ENCODE assay signal across 1 cellular context in the genomic region with DNA sequence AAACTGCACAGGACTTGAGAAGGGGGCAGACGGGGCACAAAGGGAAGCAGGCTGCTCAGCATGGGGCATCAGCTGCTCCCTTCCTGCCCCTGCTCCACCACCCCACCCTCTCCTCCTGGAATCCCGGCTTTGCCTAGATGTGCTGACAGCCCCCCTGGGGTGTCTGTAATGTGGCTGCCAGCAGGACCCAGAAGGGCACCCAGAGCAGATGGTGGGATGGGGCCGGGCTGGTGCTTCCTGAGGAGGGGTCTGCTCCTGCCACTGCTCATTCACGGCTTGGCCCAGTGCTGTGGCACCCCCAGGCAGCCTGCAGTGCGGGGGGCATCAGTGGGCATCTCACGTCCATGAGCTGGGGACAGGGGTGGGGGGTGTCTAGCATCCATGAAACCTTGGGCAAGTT.
TF ChIP-seq lines count a peak whose summit lies in the region.

No MANE protein-coding gene starts in this region.

TF ChIP-seq in HEK293, 187 proteins besides CTCF, POLR2A, EP300 and RAD21 (continued from another document):
- TF ChIP-seq ZNF394 (tag by site-specific recombination; IDR thresholded peaks at IDR 0.05; ENCODE audit: borderline replicate concordance) (peak; percentile 21; the same call in 1 of the 2 replicates), ZNF112 (tag by site-specific recombination; IDR thresholded peaks at IDR 0.05) (no peak)
